ENCODE assay signal across 1 cellular context in the genomic region with DNA sequence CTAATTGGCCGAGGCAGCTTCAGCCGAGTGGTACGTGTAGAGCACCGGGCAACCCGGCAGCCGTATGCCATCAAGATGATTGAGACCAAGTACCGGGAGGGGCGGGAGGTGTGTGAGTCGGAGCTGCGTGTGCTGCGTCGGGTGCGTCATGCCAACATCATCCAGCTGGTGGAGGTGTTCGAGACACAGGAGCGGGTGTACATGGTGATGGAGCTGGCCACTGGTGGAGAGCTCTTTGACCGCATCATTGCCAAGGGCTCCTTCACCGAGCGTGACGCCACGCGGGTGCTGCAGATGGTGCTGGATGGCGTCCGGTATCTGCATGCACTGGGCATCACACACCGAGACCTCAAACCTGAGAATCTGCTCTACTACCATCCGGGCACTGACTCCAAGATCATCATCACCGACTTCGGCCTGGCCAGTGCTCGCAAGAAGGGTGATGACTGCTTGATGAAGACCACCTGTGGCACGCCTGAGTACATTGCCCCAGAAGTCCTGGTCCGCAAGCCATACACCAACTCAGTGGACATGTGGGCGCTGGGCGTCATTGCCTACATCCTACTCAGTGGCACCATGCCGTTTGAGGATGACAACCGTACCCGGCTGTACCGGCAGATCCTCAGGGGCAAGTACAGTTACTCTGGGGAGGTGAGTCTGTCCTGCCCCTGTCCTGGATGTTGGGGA.
TF ChIP-seq lines count a peak whose summit lies in the region.

No MANE protein-coding gene starts in this region.

TF ChIP-seq in K562, 482 proteins besides CTCF, POLR2A, EP300 and RAD21:
- TF ChIP-seq ZNF668 (CRISPR knock-in tag; IDR thresholded peaks at IDR 0.05) = no peak
- no peak for TF ChIP-seq ZC3H4 (CRISPR knock-in tag; IDR thresholded peaks at IDR 0.05; ENCODE audit: borderline replicate concordance)
- no peak for TF ChIP-seq ADNP (tag; IDR thresholded peaks at IDR 0.05)
- peak; percentile 52; the same call in 1 of the 2 replicates for TF ChIP-seq POLR2G (IDR thresholded peaks at IDR 0.05; ENCODE audit: low read depth, low read length)
- TF ChIP-seq, protein P1, sequence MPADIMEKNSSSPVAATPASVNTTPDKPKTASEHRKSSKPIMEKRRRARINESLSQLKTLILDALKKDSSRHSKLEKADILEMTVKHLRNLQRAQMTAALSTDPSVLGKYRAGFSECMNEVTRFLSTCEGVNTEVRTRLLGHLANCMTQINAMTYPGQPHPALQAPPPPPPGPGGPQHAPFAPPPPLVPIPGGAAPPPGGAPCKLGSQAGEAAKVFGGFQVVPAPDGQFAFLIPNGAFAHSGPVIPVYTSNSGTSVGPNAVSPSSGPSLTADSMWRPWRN (IDR thresholded peaks at IDR 0.05; ENCODE audit: low read depth) = no peak
TF ChIP-seq in K562: peak in this region for 1.
